14 cellular contexts compared by ENCODE assay signal in the genomic region with DNA sequence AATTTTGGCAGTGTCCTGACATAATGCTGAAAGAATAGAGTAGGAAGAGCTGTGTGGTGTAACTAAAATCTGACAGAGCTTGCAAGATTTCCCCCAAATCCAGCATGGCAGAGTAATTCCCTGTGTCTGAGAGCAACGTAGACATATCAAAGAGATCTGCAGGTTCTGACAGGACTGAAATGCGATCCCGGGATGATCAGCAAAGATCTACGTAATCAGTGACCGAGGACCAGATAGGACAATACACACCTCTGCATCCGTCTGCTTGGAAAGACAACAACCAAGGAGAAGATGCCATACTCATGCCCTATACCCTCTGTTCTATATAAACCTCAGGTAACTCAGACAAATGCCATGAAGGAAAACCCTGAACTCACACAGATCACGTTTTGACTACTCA. TPM values are rescaled to one million over a fixed set of nuclear protein-coding genes. Genes with fewer than 3 reads are reported as not detected.
DNase-seq lines count a peak whose midpoint lies in the region; ATAC-seq lines count a peak whose summit lies in the region.
"Had no signal": no experiment of that assay in that cellular context is flagged by ENCODE, and none has a peak within 500 bp of the region (broad histone marks: within the 10 kb centered on the region; RNA-seq: fewer than 3 reads in every experiment).

No MANE protein-coding gene starts in this region.

- no peaks in the 10 kb centered on the region for H3K27me3 ChIP-seq in mesendoderm (ENCODE audit: insufficient read depth, low read length, poor library complexity)
- H3K27me3 ChIP-seq: BLaER1 treated with 17β-estradiol and CSF1 and Interleukin-3, amounts not matched to agents 10 nM and 100 nM had no signal

- no peak overlapping the region for H4K5ac ChIP-seq in mesendoderm (ENCODE audit: low read length)

- no peaks in the 10 kb centered on the region for H3K79me2 ChIP-seq in mesendoderm (ENCODE audit: control insufficient read depth, insufficient read depth, low read length)

- H3K4me1 ChIP-seq in mesendoderm (ENCODE audit: control insufficient read depth, low read depth, low read length): no peaks in the 10 kb centered on the region
- H3K4me1 ChIP-seq: BLaER1 treated with 17β-estradiol and CSF1 and Interleukin-3, amounts not matched to agents 10 nM and 100 nM had no signal

- DNase-seq in NCI-H510A treated with DMSO at 0.1 percent for 48 hours (lab: John Stamatoyannopoulos, UW) (peak; percentile 23), NCI-H510A (lab: John Stamatoyannopoulos, UW) (no peak), NCI-H146 (lab: John Stamatoyannopoulos, UW) (peak; percentile 50), NCI-H748 (lab: John Stamatoyannopoulos, UW; ENCODE audit: unreplicated experiment) (peak; percentile 60), mesendoderm (peak; percentile 31), GDM1 (lab: John Stamatoyannopoulos, UW) (no peak)
- DNase-seq in activated naive CD4-positive, alpha-beta T cell treated with anti-CD3 and anti-CD28 coated beads, Interleukin-2, amount 50 U/mL, for 16 hours: no peak
- DNase-seq: ACHN; CD4-positive, CD25-positive, alpha-beta regulatory T cell; DMS53 had no signal

- no peak overlapping the region for H3K4me3 ChIP-seq in mesendoderm (ENCODE audit: low read length)
- H3K4me3 ChIP-seq: BLaER1 treated with 17β-estradiol and CSF1 and Interleukin-3, amounts not matched to agents 10 nM and 100 nM had no signal

- no peak overlapping the region for H3K4me2 ChIP-seq in mesendoderm (ENCODE audit: low read length)
- H3K4me2 ChIP-seq: BLaER1 treated with 17β-estradiol and CSF1 and Interleukin-3, amounts not matched to agents 10 nM and 100 nM had no signal

- H2BK15ac ChIP-seq in mesendoderm (replicated peaks; ENCODE audit: low read depth): no peak overlapping the region

- no CpG with 5 or more reads among the region's 7 CpGs for WGBS in mesendoderm (ENCODE audit: extremely low coverage, insufficient coverage, low lambda C conversion rate)

- H3K4ac ChIP-seq in mesendoderm (ENCODE audit: low read depth, low read length): no peak overlapping the region

- no peak overlapping the region for H2AK5ac ChIP-seq in mesendoderm (ENCODE audit: low read length)

- no peak for ATAC-seq in HG02870 (IDR thresholded peaks at IDR 0.05; ENCODE audit: unreplicated experiment)
- ATAC-seq: HCT116 had no signal

- H3K23ac ChIP-seq in mesendoderm (ENCODE audit: low read length): no peak overlapping the region

- H3K79me1 ChIP-seq in mesendoderm (ENCODE audit: low read length): no peaks in the 10 kb centered on the region

- no peak overlapping the region for H2BK120ac ChIP-seq in mesendoderm (ENCODE audit: low read depth, low read length)

- H2BK5ac ChIP-seq in mesendoderm (ENCODE audit: low read length): no peak overlapping the region

- H3K56ac ChIP-seq in mesendoderm (ENCODE audit: low read length): no peak overlapping the region

- no peak overlapping the region for H3K18ac ChIP-seq in mesendoderm (ENCODE audit: low read length)

- no peak overlapping the region for H3K9ac ChIP-seq in mesendoderm (ENCODE audit: low read length)
- H3K9ac ChIP-seq: BLaER1 treated with 17β-estradiol and CSF1 and Interleukin-3, amounts not matched to agents 10 nM and 100 nM had no signal

- H4K8ac ChIP-seq in mesendoderm (ENCODE audit: low read depth, low read length): no peak overlapping the region

- H3K27ac ChIP-seq in mesendoderm (ENCODE audit: low read depth, low read length): no peak overlapping the region
- H3K27ac ChIP-seq: BLaER1 treated with 17β-estradiol and CSF1 and Interleukin-3, amounts not matched to agents 10 nM and 100 nM; HL-60 had no signal

- H3K36me3 ChIP-seq in mesendoderm (ENCODE audit: control insufficient read depth, insufficient read depth, low read length): no peaks in the 10 kb centered on the region
- H3K36me3 ChIP-seq: BLaER1 treated with 17β-estradiol and CSF1 and Interleukin-3, amounts not matched to agents 10 nM and 100 nM had no signal

RNA-seq across cellular contexts. Expression of a gene that starts 26.6 kb away (rescaled TPM):
- 0.04 TPM for polyA plus RNA-seq in mesendoderm (2013, experiment 1 of 2)
- 0.07 TPM for polyA plus RNA-seq in mesendoderm (2013, experiment 2 of 2)
- polyA plus RNA-seq: CD4-positive, CD25-positive, alpha-beta regulatory T cell had no signal

Comparison
In these comparisons a context has a peak if more than half of its experiments do, and no peak if none do; other contexts are left out.
1. DNase-seq: peak in NCI-H510A treated with DMSO at 0.1 percent for 48 hours (single experiment), NCI-H146 (single experiment), NCI-H748 (single experiment) and mesendoderm (single experiment); none in NCI-H510A (single experiment), activated naive CD4-positive, alpha-beta T cell treated with anti-CD3 and anti-CD28 coated beads, Interleukin-2, amount 50 U/mL, for 16 hours (single experiment) and GDM1 (single experiment).